17 cellular contexts compared by ENCODE assay signal in the genomic region with DNA sequence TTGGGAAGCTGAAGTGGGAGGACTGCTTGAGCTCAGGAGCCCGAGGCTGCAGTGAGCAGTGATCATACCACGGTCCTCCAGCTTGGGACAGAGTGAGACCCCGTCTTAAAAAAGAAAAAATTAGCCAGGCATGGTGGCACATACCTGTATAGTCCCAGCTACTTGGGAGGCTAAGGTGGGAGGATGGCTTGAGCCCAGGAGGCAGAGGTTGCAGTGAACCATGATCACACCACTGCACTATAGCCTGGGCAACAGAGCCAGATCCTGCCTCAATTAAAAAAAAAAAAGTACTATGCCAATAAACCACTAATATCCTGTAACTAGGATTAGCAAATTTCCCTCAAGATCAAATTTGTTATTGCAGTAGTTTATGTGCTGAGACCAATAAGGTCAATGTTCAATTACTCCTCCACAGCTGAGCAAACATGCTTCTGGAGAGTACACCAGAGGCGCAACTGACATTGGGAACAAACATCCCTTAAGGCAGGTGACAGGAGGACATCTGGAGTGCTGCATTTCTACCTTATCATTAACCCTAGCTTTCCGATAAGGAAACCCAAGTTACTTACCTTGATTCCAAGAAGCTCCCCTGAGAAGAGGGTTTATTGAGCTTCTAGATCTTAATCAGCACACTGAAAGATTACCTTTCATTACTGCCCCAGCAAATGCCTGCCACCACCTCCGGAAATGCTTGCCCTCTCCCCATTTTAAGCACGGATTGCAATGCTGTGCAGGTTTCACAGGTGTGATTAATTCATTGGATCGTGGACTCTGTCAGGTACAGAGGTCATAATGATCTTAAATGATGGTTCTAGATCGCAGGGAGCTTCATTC. TPM values are rescaled to one million over a fixed set of nuclear protein-coding genes. Genes with fewer than 3 reads are reported as not detected.
DNase-seq lines count a peak whose midpoint lies in the region; ATAC-seq and TF ChIP-seq lines count a peak whose summit lies in the region.
"Had no signal": no experiment of that assay in that cellular context is flagged by ENCODE, and none has a peak within 500 bp of the region (broad histone marks: within the 10 kb centered on the region; RNA-seq: fewer than 3 reads in every experiment).

No MANE protein-coding gene starts in this region.

- peaks cover 61 to 89% (median 73%) of the 10 kb centered on the region in 4 donors for H3K4me1 ChIP-seq in stomach

- H3K4me1 Mint-ChIP-seq in activated T-cell treated with anti-CD3 and anti-CD28 coated beads, Interleukin-2, amount 50 U/mL, for 72 hours (ENCODE audit: low read depth) = peaks cover 84% of the 10 kb centered on the region
- peaks cover 62 to 74% of the 10 kb centered on the region in 2 donors for H3K4me1 Mint-ChIP-seq in effector memory CD8-positive, alpha-beta T cell (ENCODE audit: low read depth in 2 of 2)
- H3K4me1 Mint-ChIP-seq: neural crest cell had no signal

- WGBS in stomach, 5 donors = 62 to 77% (median 65%) methylated on average over 8 to 9 of the region's 9 CpGs

- intact Hi-C loops in stomach (cut with DNase I; ENCODE audit: low total_unique reads) = no loop called here

- H3K9me3 ChIP-seq in stomach = no peaks in the 10 kb centered on the region
- H3K9me3 ChIP-seq: heart left ventricle had no signal

- peak overlapping the region; percentile 12 to 85 (median 81) for H3K27ac ChIP-seq in stomach

- TF ChIP-seq POLR2A in stomach (IDR thresholded peaks at IDR 0.05) = no peak

- H3K4me3 ChIP-seq in stomach (no peak overlapping the region), H7 (ENCODE audit: insufficient read depth, low read depth, low read length) (no peak overlapping the region)
- H3K4me3 ChIP-seq: heart left ventricle, smooth muscle cell had no signal

- TF ChIP-seq CTCF in stomach (IDR thresholded peaks at IDR 0.05) = no peak

- H3K27me3 ChIP-seq in stomach (no peaks in the 10 kb centered on the region), H7 (ENCODE audit: control insufficient read depth, insufficient read depth, low read length) (no peaks in the 10 kb centered on the region; the same call in 1 of the 2 replicates)
- H3K27me3 ChIP-seq: heart left ventricle had no signal

- H3K27me3 Mint-ChIP-seq in activated T-cell treated with anti-CD3 and anti-CD28 coated beads, Interleukin-2, amount 50 U/mL, for 72 hours (ENCODE audit: low read depth) = no peaks in the 10 kb centered on the region
- no peaks in the 10 kb centered on the region for H3K27me3 Mint-ChIP-seq in effector memory CD8-positive, alpha-beta T cell
- H3K27me3 Mint-ChIP-seq: activated CD4-positive, alpha-beta T cell treated with anti-CD3 and anti-CD28 coated beads, Interleukin-2, amount 10 ng/mL, durations not matched to agents 24 days and 14 days had no signal

- no peak for DNase-seq in activated T-cell treated with anti-CD3 and anti-CD28 coated beads, Interleukin-2, amount 50 U/mL, for 72 hours
- no peak for DNase-seq in activated T-cell treated with anti-CD3 and anti-CD28 coated beads for 4 hours
- DNase-seq in NCI-H510A treated with DMSO at 0.1 percent for 48 hours (lab: John Stamatoyannopoulos, UW) = peak; percentile 82
- DNase-seq in effector memory CD8-positive, alpha-beta T cell = no peak
- DNase-seq in stomach = peak; percentile 50
- no peak for DNase-seq in H7
- DNase-seq in medulla oblongata (ENCODE audit: extremely low spot score) = no peak
- DNase-seq: ACHN; activated CD4-positive, alpha-beta T cell treated with anti-CD3 and anti-CD28 coated beads, Interleukin-2, amount 10 ng/mL, durations not matched to agents 24 days and 14 days; cerebellar nuclear complex; DMS 273 treated with DMSO at 0.1 percent for 48 hours; erythroblast; heart left ventricle; left cardiac atrium had no signal

- peak overlapping the region in 1 of 2 donors; percentile 7 for H3K4me3 Mint-ChIP-seq in activated T-cell treated with anti-CD3 and anti-CD28 coated beads, Interleukin-2, amount 50 U/mL, for 72 hours
- H3K4me3 Mint-ChIP-seq in effector memory CD8-positive, alpha-beta T cell = peak overlapping the region in 1 of 2 donors; percentile 1
- H3K4me3 Mint-ChIP-seq: activated CD4-positive, alpha-beta T cell treated with anti-CD3 and anti-CD28 coated beads, Interleukin-2, amount 10 ng/mL, durations not matched to agents 24 days and 14 days; neural crest cell had no signal

- no peak for TF ChIP-seq EP300 in stomach (IDR thresholded peaks at IDR 0.05)

- no peak for ATAC-seq in activated T-cell treated with anti-CD3 and anti-CD28 coated beads, Interleukin-2, amount 50 U/mL, for 72 hours (replicated peaks in 1 of 2)
- no peak for ATAC-seq in effector memory CD8-positive, alpha-beta T cell (replicated peaks)
- ATAC-seq in GM18861 (IDR thresholded peaks at IDR 0.05; ENCODE audit: unreplicated experiment) = no peak

- no peaks in the 10 kb centered on the region for H3K9me3 Mint-ChIP-seq in activated T-cell treated with anti-CD3 and anti-CD28 coated beads, Interleukin-2, amount 50 U/mL, for 72 hours
- H3K9me3 Mint-ChIP-seq in effector memory CD8-positive, alpha-beta T cell = no peaks in the 10 kb centered on the region
- H3K9me3 Mint-ChIP-seq: activated CD4-positive, alpha-beta T cell treated with anti-CD3 and anti-CD28 coated beads, Interleukin-2, amount 10 ng/mL, durations not matched to agents 24 days and 14 days; neural crest cell had no signal

- H3K27ac Mint-ChIP-seq in activated T-cell treated with anti-CD3 and anti-CD28 coated beads, Interleukin-2, amount 50 U/mL, for 72 hours = peak overlapping the region; percentile 35
- peak overlapping the region; percentile 81 to 95 for H3K27ac Mint-ChIP-seq in effector memory CD8-positive, alpha-beta T cell

- H3K36me3 ChIP-seq in stomach = no peaks in the 10 kb centered on the region
- H3K36me3 ChIP-seq in H7 (replicated peaks; ENCODE audit: control insufficient read depth, insufficient read depth, low read length) = no peaks in the 10 kb centered on the region

- H3K36me3 Mint-ChIP-seq in activated T-cell treated with anti-CD3 and anti-CD28 coated beads, Interleukin-2, amount 50 U/mL, for 72 hours (ENCODE audit: insufficient read depth in 2 of 2) = peaks cover 2 to 5% of the 10 kb centered on the region in 2 donors
- no peaks in the 10 kb centered on the region for H3K36me3 Mint-ChIP-seq in effector memory CD8-positive, alpha-beta T cell (ENCODE audit: insufficient read depth)

RNA-seq across cellular contexts. Expression of a gene that starts 26.2 kb away (rescaled TPM):
- total RNA-seq in activated T-cell treated with anti-CD3 and anti-CD28 coated beads, Interleukin-2, amount 50 U/mL, for 72 hours = 100 to 1,000 TPM; 108 to 109 TPM
- 10 to 100 TPM in 4 of 5 donors, 1 to 10 TPM in 1; 7.6 to 81.1 (median 37.5) TPM for total RNA-seq in stomach
- 1 to 10 TPM; 4.8 to 7.4 (median 6.0) TPM for polyA plus RNA-seq in stomach
- 0.70 and 2.1 TPM in 2 replicates for total RNA-seq in H7 (2014; rRNA removed; shearing (Covaris generic))

Comparison
In these comparisons a context has a peak if more than half of its experiments do, and no peak if none do; other contexts are left out.
1. DNase-seq: peak in NCI-H510A treated with DMSO at 0.1 percent for 48 hours (single experiment) and stomach (single experiment); none in activated T-cell treated with anti-CD3 and anti-CD28 coated beads, Interleukin-2, amount 50 U/mL, for 72 hours (0 of 2), activated T-cell treated with anti-CD3 and anti-CD28 coated beads for 4 hours (single experiment), effector memory CD8-positive, alpha-beta T cell (0 of 3), H7 (single experiment) and medulla oblongata (single experiment).